Comparison of ENCODE assay signal across 35 cellular contexts in genomic region chr1:182268659-182269058, GRCh38.
A peak's percentile ranks its signal among the peaks of the same experiment; 100 is the strongest.
DNase-seq lines count a peak whose midpoint lies in the region; ATAC-seq, FAIRE-seq and TF ChIP-seq lines count a peak whose summit lies in the region.
"Had no signal": no experiment of that assay in that cellular context is flagged by ENCODE, and none has a peak within 500 bp of the region (broad histone marks: within the 10 kb centered on the region; RNA-seq: fewer than 3 reads in every experiment).

No MANE protein-coding gene starts in this region.

- H3K9me3 ChIP-seq in BLaER1 = no peaks in the 10 kb centered on the region
- no peaks in the 10 kb centered on the region for H3K9me3 ChIP-seq in GM12878 (replicated peaks; ENCODE audit: control insufficient read depth, insufficient read depth, low read length)
- no peaks in the 10 kb centered on the region for H3K9me3 ChIP-seq in WERI-Rb-1 (ENCODE audit: severe bottlenecking)
- H3K9me3 ChIP-seq: right atrium auricular region had no signal

- peak; percentile 21 for DNase-seq in KG1 (lab: John Stamatoyannopoulos, UW)
- DNase-seq in NOMO-1 treated with dmso at 0.1 percent for 144 hours (lab: John Stamatoyannopoulos, UW; ENCODE audit: unreplicated experiment) = peak; percentile 24
- no peak for DNase-seq in GM12878 (ENCODE audit: low read depth, low spot score)
- DNase-seq in WERI-Rb-1 = no peak
- no peak for DNase-seq in islet precursor cell
- DNase-seq in NCI-H146 (lab: John Stamatoyannopoulos, UW) = no peak
- DNase-seq in cerebellar nuclear complex (lab: John Stamatoyannopoulos, UW) = no peak
- DNase-seq: activated CD4-positive, alpha-beta T cell treated with anti-CD3 and anti-CD28 coated beads, Interleukin-2, amount 50 U/mL, for 4 hours; activated CD8-positive, alpha-beta memory T cell treated with anti-CD3 and anti-CD28 coated beads, Interleukin-2, amount 10 ng/mL, durations not matched to agents 7 days and 5 days; activated T-cell treated with anti-CD3 and anti-CD28 coated beads, Interleukin-2, amount 50 U/mL, for 72 hours; CD8-positive, alpha-beta T cell; effector memory CD8-positive, alpha-beta T cell; HFFc6; hypothalamus; left colon; mammary epithelial cell; NCI-H1048; NCI-H1694; nephron progenitor cell; PC-9; posterior cingulate gyrus; stimulated activated CD4-positive, alpha-beta T cell treated with anti-CD3 and anti-CD28 coated beads, Interleukin-1b, Interleukin-23, amount 100 ng/mL, for 48 hours; stimulated activated naive CD4-positive, alpha-beta T cell treated with Interleukin-2 at 50 U/mL for 16 hours; SW 1271; T-helper 9 cell had no signal

- H4K20me1 ChIP-seq in BLaER1 (no peaks in the 10 kb centered on the region), GM12878 (ENCODE audit: control insufficient read depth, insufficient read depth) (no peaks in the 10 kb centered on the region)

- no peak for TF ChIP-seq POLR2A in GM12878 (IDR thresholded peaks at IDR 0.05; ENCODE audit: low read depth, low read length)

- ATAC-seq in GM12878 = 0 out of 3 replicates have a peak, but pooled peaks have one; percentile 15
- ATAC-seq: activated CD8-positive, alpha-beta memory T cell treated with anti-CD3 and anti-CD28 coated beads, Interleukin-2, amount 10 ng/mL, durations not matched to agents 7 days and 5 days; activated T-cell treated with anti-CD3 and anti-CD28 coated beads, Interleukin-2, amount 50 U/mL, for 72 hours; CD8-positive, alpha-beta T cell; effector memory CD8-positive, alpha-beta T cell; left colon had no signal

- in situ Hi-C loops in GM12878 (cut with MboI) = no loop called here

- POLR2A ChIA-PET in GM12878 (lab: Charles Lee) = no interaction called here

- SMC1A ChIA-PET in GM12878 (lab: Charles Lee; ENCODE audit: uncharacterized antibody, unreplicated experiment) = no interaction called here

- H3K4me3 ChIP-seq in BLaER1 = no peak overlapping the region
- no peak overlapping the region for H3K4me3 ChIP-seq in GM12878
- H3K4me3 ChIP-seq in WERI-Rb-1 (ENCODE audit: low read depth, low read length) = no peak overlapping the region
- H3K4me3 ChIP-seq: cardiac muscle cell, coronary artery, PC-9, right atrium auricular region had no signal

- peaks cover 10% of the 10 kb centered on the region for H3K4me1 ChIP-seq in BLaER1
- H3K4me1 ChIP-seq in GM12878 (ENCODE audit: control insufficient read depth, insufficient read depth, low read length) = no peaks in the 10 kb centered on the region
- H3K4me1 ChIP-seq: right atrium auricular region had no signal

- no peak overlapping the region for H2AFZ ChIP-seq in GM12878 (ENCODE audit: control insufficient read depth, low read depth, low read length)
- H2AFZ ChIP-seq: PC-9 had no signal

- no peak for TF ChIP-seq RAD21 in GM12878 (IDR thresholded peaks at IDR 0.05; ENCODE audit: insufficient read depth, low read depth, low read length)

- intact Hi-C loops in GM12878 (cut with micrococcal nuclease; ENCODE audit: unreplicated experiment) = no loop called here

- no peak overlapping the region for H3K27ac ChIP-seq in BLaER1
- no peak overlapping the region for H3K27ac ChIP-seq in GM12878 (ENCODE audit: control insufficient read depth, insufficient read depth)
- H3K27ac ChIP-seq in WERI-Rb-1 = no peak overlapping the region
- H3K27ac ChIP-seq: cardiac muscle cell, coronary artery, KMS-11, PC-9, right atrium auricular region had no signal

- TF ChIP-seq CTCF in GM12878 (IDR thresholded peaks at IDR 0.05 in 2 of 3, conservative IDR thresholded peaks at IDR 0.05 in 1 of 3; ENCODE audit: control insufficient read depth in 2 of 3, extremely low read depth in 1 of 3, insufficient read depth in 1 of 3, low read depth in 3 of 3, low read length in 3 of 3) (no peak), WERI-Rb-1 (IDR thresholded peaks at IDR 0.05; ENCODE audit: low read depth, low read length) (no peak)

- H3K36me3 ChIP-seq in BLaER1 (no peaks in the 10 kb centered on the region), GM12878 (ENCODE audit: control insufficient read depth in 2 of 2, insufficient read depth in 2 of 2, low read length in 1 of 2) (no peaks in the 10 kb centered on the region), WERI-Rb-1 (no peaks in the 10 kb centered on the region)
- H3K36me3 ChIP-seq: cardiac muscle cell, right atrium auricular region had no signal

- BruUV-seq in GM12878 (replicated peaks; lab: Mats Ljungman, UMichigan) = no TSS peak

- no peaks in the 10 kb centered on the region for H3K79me2 ChIP-seq in GM12878 (ENCODE audit: control insufficient read depth, insufficient read depth, low read length)

- 0% methylated on average over 2 of the region's 2 CpGs for WGBS in GM12878 (ENCODE audit: insufficient coverage, insufficient replicate concordance, low lambda C conversion rate, missing lambda C conversion rate)

- CTCF ChIA-PET in GM12878 (lab: Yijun Ruan, JAX) = interaction anchor here (0.8 to 1.0 kb wide), 2 partner anchors 24 to 34 kb away, joined by 3 to 4 read pairs; no protein-coding TSS in a partner anchor

- no peaks in the 10 kb centered on the region for H3K27me3 ChIP-seq in BLaER1
- peaks cover 0 to 3% of the 10 kb centered on the region in 2 experiments; a peak in 2 of 4 replicates for H3K27me3 ChIP-seq in GM12878 (replicated peaks in 1 of 2; ENCODE audit: control insufficient read depth in 2 of 2, insufficient read depth in 2 of 2, low read length in 1 of 2)
- no peaks in the 10 kb centered on the region for H3K27me3 ChIP-seq in WERI-Rb-1 (ENCODE audit: insufficient read depth, low read depth, severe bottlenecking)
- H3K27me3 ChIP-seq: cardiac muscle cell, right atrium auricular region had no signal

- no peak for FAIRE-seq in GM12878 (lab: Jason Lieb, UNC)
- FAIRE-seq: A204.1, astrocyte, GM18507, GM19239, H1 had no signal

- H3K4me2 ChIP-seq in BLaER1 = peak overlapping the region; percentile 35
- no peak overlapping the region for H3K4me2 ChIP-seq in GM12878 (ENCODE audit: control insufficient read depth, insufficient read depth)
- H3K4me2 ChIP-seq: KMS-11, PC-9 had no signal

- RAD21 ChIA-PET in GM12878 (lab: Charles Lee; ENCODE audit: unreplicated experiment) = no interaction called here

- H3K9ac ChIP-seq in BLaER1 (no peak overlapping the region), GM12878 (ENCODE audit: control insufficient read depth, insufficient read depth, low read length) (no peak overlapping the region)
- H3K9ac ChIP-seq: KMS-11 had no signal

- no peak for TF ChIP-seq EP300 in GM12878 (IDR thresholded peaks at IDR 0.05; ENCODE audit: borderline replicate concordance in 1 of 2, control insufficient read depth in 1 of 2, low read depth in 2 of 2, low read length in 2 of 2)

TF ChIP-seq in GM12878, 131 proteins besides CTCF, POLR2A, EP300 and RAD21:
- TF ChIP-seq RCOR1 (conservative IDR thresholded peaks at IDR 0.05; ENCODE audit: low read depth, low read length) = no peak

Comparison
In these comparisons a context has a peak if more than half of its experiments do, and no peak if none do; other contexts are left out.
1. DNase-seq: peak in KG1 (single experiment) and NOMO-1 treated with dmso at 0.1 percent for 144 hours (single experiment); none in GM12878 (single experiment), WERI-Rb-1 (single experiment), islet precursor cell (single experiment), NCI-H146 (single experiment) and cerebellar nuclear complex (0 of 2).